ENCODE assay signal across 17 cellular contexts in genomic region chr10:132478341-132479023, GRCh38. TPM values are rescaled to one million over a fixed set of nuclear protein-coding genes. Genes with fewer than 3 reads are reported as not detected.
DNase-seq lines count a peak whose midpoint lies in the region; ATAC-seq and TF ChIP-seq lines count a peak whose summit lies in the region.
"Had no signal": no experiment of that assay in that cellular context is flagged by ENCODE, and none has a peak within 500 bp of the region (broad histone marks: within the 10 kb centered on the region; RNA-seq: fewer than 3 reads in every experiment).

No MANE protein-coding gene starts in this region.

- no peak overlapping the region for H3K18ac ChIP-seq in mesenchymal stem cell (ENCODE audit: low read depth in 1 of 2, low read length in 2 of 2)

- H3K79me1 ChIP-seq in mesenchymal stem cell (replicated peaks; ENCODE audit: low read length, poor library complexity, severe bottlenecking): no peaks in the 10 kb centered on the region

- H3K36me3 Mint-ChIP-seq in effector memory CD8-positive, alpha-beta T cell (ENCODE audit: insufficient read depth): no peaks in the 10 kb centered on the region

- H3K9ac ChIP-seq in mesenchymal stem cell (ENCODE audit: low read length): no peak overlapping the region
- H3K9ac ChIP-seq: GM23248, KMS-11 had no signal

- H3K14ac ChIP-seq in mesenchymal stem cell (ENCODE audit: low read length in 2 of 2): no peak overlapping the region

- intact Hi-C loops in Right ventricle myocardium superior (cut with DNase I) (no loop called here), esophagus squamous epithelium (cut with DNase I) (no loop called here)

- TF ChIP-seq CTCF in right atrium auricular region (IDR thresholded peaks at IDR 0.05) (no peak), tibial nerve (IDR thresholded peaks at IDR 0.05) (no peak), esophagus squamous epithelium (IDR thresholded peaks at IDR 0.05) (no peak)

- no peak overlapping the region for H3K4ac ChIP-seq in mesenchymal stem cell (ENCODE audit: low read depth in 1 of 2, low read length in 2 of 2)

- peaks cover 0 to 13% of the 10 kb centered on the region in 2 donors for H3K4me1 ChIP-seq in right atrium auricular region
- H3K4me1 ChIP-seq in mesenchymal stem cell (ENCODE audit: control insufficient read depth, insufficient read depth, low read depth, low read length): peaks cover 2% of the 10 kb centered on the region
- peaks cover 0 to 78% (median 46%) of the 10 kb centered on the region in 4 donors for H3K4me1 ChIP-seq in tibial nerve
- H3K4me1 ChIP-seq in esophagus squamous epithelium: peaks cover 0 to 28% (median 3%) of the 10 kb centered on the region in 3 donors
- H3K4me1 ChIP-seq: A549 had no signal

- no peak overlapping the region for H3K4me2 ChIP-seq in mesenchymal stem cell (ENCODE audit: low read length, poor library complexity, severe bottlenecking)
- H3K4me2 ChIP-seq: A549, KMS-11 had no signal

- H4K8ac ChIP-seq in mesenchymal stem cell (ENCODE audit: low read length): no peak overlapping the region

- H3K36me3 ChIP-seq in right atrium auricular region: no peaks in the 10 kb centered on the region
- no peaks in the 10 kb centered on the region for H3K36me3 ChIP-seq in mesenchymal stem cell (ENCODE audit: control insufficient read depth in 1 of 2, insufficient read depth in 2 of 2, low read depth in 1 of 2, low read length in 2 of 2)
- no peaks in the 10 kb centered on the region for H3K36me3 ChIP-seq in tibial nerve
- H3K36me3 ChIP-seq in esophagus squamous epithelium: no peaks in the 10 kb centered on the region
- H3K36me3 ChIP-seq: MG63 had no signal

- H3K9me3 ChIP-seq in right atrium auricular region (no peaks in the 10 kb centered on the region), mesenchymal stem cell (ENCODE audit: control insufficient read depth, low read length) (no peaks in the 10 kb centered on the region), tibial nerve (no peaks in the 10 kb centered on the region), esophagus squamous epithelium (no peaks in the 10 kb centered on the region)
- H3K9me3 ChIP-seq: A549, Caco-2, MG63 had no signal

- no peak overlapping the region for H3K23ac ChIP-seq in mesenchymal stem cell (ENCODE audit: low read length in 2 of 2)

- H3K9me3 Mint-ChIP-seq in effector memory CD8-positive, alpha-beta T cell: no peaks in the 10 kb centered on the region

- H2BK15ac ChIP-seq in mesenchymal stem cell (ENCODE audit: low read depth, poor library complexity, severe bottlenecking): peak overlapping the region; percentile 13

- TF ChIP-seq POLR2A in tibial nerve (IDR thresholded peaks at IDR 0.05): no peak
- no peak for TF ChIP-seq POLR2A in esophagus squamous epithelium (IDR thresholded peaks at IDR 0.05)

- H3K27me3 ChIP-seq in right atrium auricular region (no peaks in the 10 kb centered on the region), mesenchymal stem cell (ENCODE audit: control insufficient read depth in 1 of 2, insufficient read depth in 1 of 2, low read length in 2 of 2) (peaks cover 47 to 70% of the 10 kb centered on the region in 2 experiments), tibial nerve (no peaks in the 10 kb centered on the region), esophagus squamous epithelium (peaks cover 0 to 8% (median 0%) of the 10 kb centered on the region in 4 donors)
- H3K27me3 ChIP-seq: MG63 had no signal

- no peak overlapping the region for H2AK5ac ChIP-seq in mesenchymal stem cell (ENCODE audit: low read length, severe bottlenecking)

- 82% methylated on average over 17 of the region's 18 CpGs for WGBS in mesenchymal stem cell
- WGBS in tibial nerve, 2 donors: 88 to 92% methylated on average over 12 to 15 of the region's 18 CpGs
- WGBS in esophagus squamous epithelium, 2 donors: 75 to 97% methylated on average over 5 of the region's 18 CpGs

- H4K91ac ChIP-seq in mesenchymal stem cell (ENCODE audit: low read length): no peak overlapping the region

- no peak for TF ChIP-seq EP300 in tibial nerve (IDR thresholded peaks at IDR 0.05)

- no peak overlapping the region for H3K27ac Mint-ChIP-seq in effector memory CD8-positive, alpha-beta T cell

- ATAC-seq in Right ventricle myocardium superior (ENCODE audit: poor library complexity) (no peak), HG03095 (IDR thresholded peaks at IDR 0.05; ENCODE audit: unreplicated experiment) (no peak)
- ATAC-seq in effector memory CD8-positive, alpha-beta T cell (replicated peaks): no peak

- H2AFZ ChIP-seq in mesenchymal stem cell (ENCODE audit: low read depth, low read length): no peak overlapping the region
- H2AFZ ChIP-seq: GM23248 had no signal

- no peak overlapping the region for H3K27ac ChIP-seq in right atrium auricular region
- H3K27ac ChIP-seq in caudate nucleus (ENCODE audit: low read depth, low read length): peak overlapping the region; percentile 91
- H3K27ac ChIP-seq in mesenchymal stem cell (ENCODE audit: low read length, poor library complexity, severe bottlenecking): no peak overlapping the region
- peak overlapping the region in 3 of 4 donors; percentile 66 to 98 (median 97) for H3K27ac ChIP-seq in tibial nerve
- H3K27ac ChIP-seq in esophagus squamous epithelium: no peak overlapping the region
- H3K27ac ChIP-seq: A549, GM23248, KMS-11 had no signal

- no peak overlapping the region for H2BK120ac ChIP-seq in mesenchymal stem cell (ENCODE audit: low read depth, low read length)

- DNase-seq in Right ventricle myocardium superior: peak; percentile 21
- DNase-seq in right atrium auricular region (ENCODE audit: low spot score): no peak
- no peak for DNase-seq in caudate nucleus (lab: John Stamatoyannopoulos, UW)
- DNase-seq in mesenchymal stem cell: no peak
- no peak for DNase-seq in tibial nerve (ENCODE audit: low spot score in 2 of 2)
- DNase-seq in effector memory CD8-positive, alpha-beta T cell: no peak
- no peak for DNase-seq in esophagus squamous epithelium (lab: John Stamatoyannopoulos, UW)
- DNase-seq: Caco-2, DMS79, GM23248, MG63, NCI-H1092 treated with DMSO at 0.1 percent for 48 hours, NCI-H1694, NCI-H69 had no signal

- H2BK12ac ChIP-seq in mesenchymal stem cell (ENCODE audit: low read length in 2 of 2): no peak overlapping the region

- peaks cover 33 to 65% of the 10 kb centered on the region in 2 donors for H3K27me3 Mint-ChIP-seq in effector memory CD8-positive, alpha-beta T cell

- H3K4me3 Mint-ChIP-seq in effector memory CD8-positive, alpha-beta T cell: no peak overlapping the region

- H3K4me3 ChIP-seq in right atrium auricular region: no peak overlapping the region
- no peak overlapping the region for H3K4me3 ChIP-seq in mesenchymal stem cell (ENCODE audit: insufficient read depth in 1 of 2, low read depth in 1 of 2, low read length in 2 of 2)
- H3K4me3 ChIP-seq in tibial nerve: no peak overlapping the region
- no peak overlapping the region for H3K4me3 ChIP-seq in esophagus squamous epithelium
- H3K4me3 ChIP-seq: A549, GM23248, MG63 had no signal

- H2BK5ac ChIP-seq in mesenchymal stem cell (ENCODE audit: low read depth, low read length, poor library complexity, severe bottlenecking): no peak overlapping the region

- H3K4me1 Mint-ChIP-seq in effector memory CD8-positive, alpha-beta T cell (ENCODE audit: low read depth in 2 of 2): no peaks in the 10 kb centered on the region

RNA-seq across cellular contexts. Expression of gene INPP5A, which starts 59.1 kb away (rescaled TPM):
- total RNA-seq in Right ventricle myocardium superior: 99.1 TPM
- 100 to 1,000 TPM; 116 to 143 TPM for total RNA-seq in right atrium auricular region
- polyA plus RNA-seq in mesenchymal stem cell (2013, experiment 1 of 2): 31.4 TPM
- 32.2 TPM for polyA plus RNA-seq in mesenchymal stem cell (2013, experiment 2 of 2)
- total RNA-seq in tibial nerve: 100 to 1,000 TPM in 1 of 4 donors, 10 to 100 TPM in 3; 73.8 to 101 (median 86.2) TPM
- total RNA-seq in esophagus squamous epithelium: 10 to 100 TPM; 16.9 to 58.2 (median 29.5) TPM

Comparison
In these comparisons a context has a peak if more than half of its experiments do, and no peak if none do; other contexts are left out.
1. H3K27ac ChIP-seq: peak in caudate nucleus (single experiment) and tibial nerve (3 of 4); none in right atrium auricular region (0 of 2), mesenchymal stem cell (single experiment) and esophagus squamous epithelium (0 of 4).